Comparison of ENCODE assay signal across 19 cellular contexts in the genomic region with DNA sequence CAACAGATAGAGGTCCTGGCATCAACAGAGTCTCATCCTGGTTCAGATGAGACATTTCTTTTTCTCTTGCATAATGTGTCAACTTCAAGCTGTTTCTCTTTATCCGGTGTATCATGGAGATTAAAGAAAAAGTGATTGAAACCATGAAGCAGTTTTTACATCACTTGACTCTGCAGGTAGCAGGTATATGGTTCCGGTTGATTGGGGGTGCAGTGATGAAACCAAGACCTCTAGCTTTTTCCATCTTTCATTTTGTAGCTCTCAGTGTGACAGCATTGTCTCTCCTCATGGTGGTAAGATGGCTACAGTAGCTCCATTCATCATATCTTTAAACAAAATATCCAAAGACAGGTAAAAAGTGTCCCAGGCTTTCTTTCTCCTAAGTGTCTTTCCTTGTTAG. TPM values are rescaled to one million over a fixed set of nuclear protein-coding genes. Genes with fewer than 3 reads are reported as not detected.
DNase-seq lines count a peak whose midpoint lies in the region; ATAC-seq and TF ChIP-seq lines count a peak whose summit lies in the region.
"Had no signal": no experiment of that assay in that cellular context is flagged by ENCODE, and none has a peak within 500 bp of the region (broad histone marks: within the 10 kb centered on the region; RNA-seq: fewer than 3 reads in every experiment).

No MANE protein-coding gene starts in this region.

- no peak overlapping the region for H3K27ac Mint-ChIP-seq in activated CD4-positive, alpha-beta memory T cell treated with anti-CD3 and anti-CD28 coated beads for 36 hours
- H3K27ac Mint-ChIP-seq in activated CD4-positive, alpha-beta memory T cell treated with anti-CD3 and anti-CD28 coated beads, Interleukin-2, amount 10 ng/mL, durations not matched to agents 7 days and 5 days: no peak overlapping the region
- H3K27ac Mint-ChIP-seq in activated naive CD4-positive, alpha-beta T cell treated with anti-CD3 and anti-CD28 coated beads for 36 hours: no peak overlapping the region
- peak overlapping the region in 1 of 2 donors; percentile 22 for H3K27ac Mint-ChIP-seq in stimulated activated naive CD8-positive, alpha-beta T cell treated with anti-CD3 and anti-CD28 coated beads, Interleukin-15, amount 100 ng/mL, for 72 hours
- peak overlapping the region; percentile 46 for H3K27ac Mint-ChIP-seq in type B pancreatic cell
- H3K27ac Mint-ChIP-seq: CD4-positive, alpha-beta memory T cell; HFFc6 had no signal

- no peak for TF ChIP-seq CTCF in type B pancreatic cell (conservative IDR thresholded peaks at IDR 0.05)

- no peaks in the 10 kb centered on the region for H3K9me3 Mint-ChIP-seq in activated CD4-positive, alpha-beta memory T cell treated with anti-CD3 and anti-CD28 coated beads for 36 hours
- no peaks in the 10 kb centered on the region for H3K9me3 Mint-ChIP-seq in activated CD4-positive, alpha-beta memory T cell treated with anti-CD3 and anti-CD28 coated beads, Interleukin-2, amount 10 ng/mL, durations not matched to agents 7 days and 5 days
- H3K9me3 Mint-ChIP-seq in activated naive CD4-positive, alpha-beta T cell treated with anti-CD3 and anti-CD28 coated beads for 36 hours: no peaks in the 10 kb centered on the region
- no peaks in the 10 kb centered on the region for H3K9me3 Mint-ChIP-seq in stimulated activated naive CD8-positive, alpha-beta T cell treated with anti-CD3 and anti-CD28 coated beads, Interleukin-15, amount 100 ng/mL, for 72 hours
- H3K9me3 Mint-ChIP-seq in type B pancreatic cell: peaks cover 6% of the 10 kb centered on the region
- H3K9me3 Mint-ChIP-seq: CD4-positive, alpha-beta memory T cell; HFFc6 had no signal

- intact Hi-C loops in activated CD4-positive, alpha-beta memory T cell treated with anti-CD3 and anti-CD28 coated beads for 36 hours (cut with micrococcal nuclease): loop anchor here (1.0 to 5.0 kb wide), 3 partner anchors 40 to 296 kb away; a partner anchor contains a TSS
- intact Hi-C loops in activated naive CD4-positive, alpha-beta T cell treated with anti-CD3 and anti-CD28 coated beads for 36 hours (cut with micrococcal nuclease): loop anchor here (2.0 kb wide), 1 partner anchor 13 kb away; no protein-coding TSS in a partner anchor

- H3K27me3 Mint-ChIP-seq in activated CD4-positive, alpha-beta memory T cell treated with anti-CD3 and anti-CD28 coated beads for 36 hours: peaks cover 39% of the 10 kb centered on the region
- peaks cover 41% of the 10 kb centered on the region for H3K27me3 Mint-ChIP-seq in activated CD4-positive, alpha-beta memory T cell treated with anti-CD3 and anti-CD28 coated beads, Interleukin-2, amount 10 ng/mL, durations not matched to agents 7 days and 5 days
- peaks cover 37% of the 10 kb centered on the region for H3K27me3 Mint-ChIP-seq in activated naive CD4-positive, alpha-beta T cell treated with anti-CD3 and anti-CD28 coated beads for 36 hours (ENCODE audit: low read depth)
- H3K27me3 Mint-ChIP-seq in stimulated activated naive CD8-positive, alpha-beta T cell treated with anti-CD3 and anti-CD28 coated beads, Interleukin-15, amount 100 ng/mL, for 72 hours: peaks cover 54% of the 10 kb centered on the region
- peaks cover 2% of the 10 kb centered on the region for H3K27me3 Mint-ChIP-seq in type B pancreatic cell

- CTCF ChIA-PET in activated CD4-positive, alpha-beta memory T cell treated with anti-CD3 and anti-CD28 coated beads for 36 hours (lab: Charles Lee): interaction anchor here (0.6 to 1.4 kb wide), 6 partner anchors 18 to 153 kb away, joined by 3 to 5 read pairs (median 4); no protein-coding TSS in a partner anchor
- CTCF ChIA-PET in activated CD4-positive, alpha-beta memory T cell treated with anti-CD3 and anti-CD28 coated beads, Interleukin-2, amount 10 ng/mL, durations not matched to agents 7 days and 5 days (lab: Charles Lee): no interaction called here
- CTCF ChIA-PET in activated naive CD4-positive, alpha-beta T cell treated with anti-CD3 and anti-CD28 coated beads for 36 hours (lab: Charles Lee): interaction anchor here (0.7 to 1.0 kb wide), 5 partner anchors 12 to 116 kb away, joined by 3 to 4 read pairs (median 4); no protein-coding TSS in a partner anchor

- no peak overlapping the region for H3K4me3 Mint-ChIP-seq in activated CD4-positive, alpha-beta memory T cell treated with anti-CD3 and anti-CD28 coated beads for 36 hours
- H3K4me3 Mint-ChIP-seq in activated CD4-positive, alpha-beta memory T cell treated with anti-CD3 and anti-CD28 coated beads, Interleukin-2, amount 10 ng/mL, durations not matched to agents 7 days and 5 days: no peak overlapping the region
- no peak overlapping the region for H3K4me3 Mint-ChIP-seq in activated naive CD4-positive, alpha-beta T cell treated with anti-CD3 and anti-CD28 coated beads for 36 hours
- no peak overlapping the region for H3K4me3 Mint-ChIP-seq in stimulated activated naive CD8-positive, alpha-beta T cell treated with anti-CD3 and anti-CD28 coated beads, Interleukin-15, amount 100 ng/mL, for 72 hours
- H3K4me3 Mint-ChIP-seq in type B pancreatic cell: no peak overlapping the region
- H3K4me3 Mint-ChIP-seq: HFFc6 had no signal

- DNase-seq in activated CD4-positive, alpha-beta memory T cell treated with anti-CD3 and anti-CD28 coated beads for 36 hours: peak; percentile 28
- no peak for DNase-seq in activated CD4-positive, alpha-beta memory T cell treated with anti-CD3 and anti-CD28 coated beads, Interleukin-2, amount 10 ng/mL, durations not matched to agents 7 days and 5 days
- DNase-seq in activated naive CD4-positive, alpha-beta T cell treated with anti-CD3 and anti-CD28 coated beads for 36 hours: peak; percentile 20
- DNase-seq in activated naive CD4-positive, alpha-beta T cell (lab: John Stamatoyannopoulos, UW): no peak
- DNase-seq in stimulated activated naive CD8-positive, alpha-beta T cell treated with anti-CD3 and anti-CD28 coated beads, Interleukin-15, amount 100 ng/mL, for 72 hours: no peak
- no peak for DNase-seq in stimulated activated naive CD8-positive, alpha-beta T cell treated with anti-CD3 and anti-CD28 coated beads, Interleukin-15, Interleukin-2, amounts not matched to agents 100 U/mL and 50 U/mL, for 24 hours
- no peak for DNase-seq in type B pancreatic cell (ENCODE audit: extremely low spot score, unreplicated experiment)
- DNase-seq: C1 segment of cervical spinal cord; Calu3; CD4-positive, alpha-beta memory T cell; COR-L47; GF-D8; GOT3; HFFc6 had no signal

- peaks cover 29% of the 10 kb centered on the region for H3K4me1 Mint-ChIP-seq in activated CD4-positive, alpha-beta memory T cell treated with anti-CD3 and anti-CD28 coated beads for 36 hours (ENCODE audit: low read depth)
- H3K4me1 Mint-ChIP-seq in activated CD4-positive, alpha-beta memory T cell treated with anti-CD3 and anti-CD28 coated beads, Interleukin-2, amount 10 ng/mL, durations not matched to agents 7 days and 5 days: peaks cover 18% of the 10 kb centered on the region
- peaks cover 23% of the 10 kb centered on the region for H3K4me1 Mint-ChIP-seq in activated naive CD4-positive, alpha-beta T cell treated with anti-CD3 and anti-CD28 coated beads for 36 hours (ENCODE audit: low read depth)
- H3K4me1 Mint-ChIP-seq in stimulated activated naive CD8-positive, alpha-beta T cell treated with anti-CD3 and anti-CD28 coated beads, Interleukin-15, amount 100 ng/mL, for 72 hours: peaks cover 40% of the 10 kb centered on the region
- H3K4me1 Mint-ChIP-seq in type B pancreatic cell (ENCODE audit: unreplicated experiment): peaks cover 14% of the 10 kb centered on the region

- no peaks in the 10 kb centered on the region for H3K36me3 Mint-ChIP-seq in activated CD4-positive, alpha-beta memory T cell treated with anti-CD3 and anti-CD28 coated beads for 36 hours
- no peaks in the 10 kb centered on the region for H3K36me3 Mint-ChIP-seq in activated CD4-positive, alpha-beta memory T cell treated with anti-CD3 and anti-CD28 coated beads, Interleukin-2, amount 10 ng/mL, durations not matched to agents 7 days and 5 days (ENCODE audit: low read depth)
- no peaks in the 10 kb centered on the region for H3K36me3 Mint-ChIP-seq in activated naive CD4-positive, alpha-beta T cell treated with anti-CD3 and anti-CD28 coated beads for 36 hours (ENCODE audit: low read depth)
- peaks cover 3% of the 10 kb centered on the region for H3K36me3 Mint-ChIP-seq in type B pancreatic cell
- H3K36me3 Mint-ChIP-seq: CD4-positive, alpha-beta memory T cell had no signal

- POLR2A ChIA-PET in activated CD4-positive, alpha-beta memory T cell treated with anti-CD3 and anti-CD28 coated beads for 36 hours (lab: Charles Lee): interaction anchor here (0.8 to 1.2 kb wide), 3 partner anchors 33 to 121 kb away, joined by 3 to 6 read pairs (median 4); no protein-coding TSS in a partner anchor
- POLR2A ChIA-PET in activated CD4-positive, alpha-beta memory T cell treated with anti-CD3 and anti-CD28 coated beads, Interleukin-2, amount 10 ng/mL, durations not matched to agents 7 days and 5 days (lab: Charles Lee): no interaction called here

- peak; percentile 34 for ATAC-seq in stimulated activated naive CD8-positive, alpha-beta T cell treated with anti-CD3 and anti-CD28 coated beads, Interleukin-15, amount 100 ng/mL, for 72 hours
- no peak for ATAC-seq in stimulated activated naive CD8-positive, alpha-beta T cell treated with anti-CD3 and anti-CD28 coated beads, Interleukin-15, Interleukin-2, amounts not matched to agents 100 U/mL and 50 U/mL, for 24 hours
- ATAC-seq in GM19351 (IDR thresholded peaks at IDR 0.05; ENCODE audit: unreplicated experiment): no peak

RNA-seq across cellular contexts. Expression of a gene that starts 2.4 kb away (rescaled TPM):
- total RNA-seq in activated CD4-positive, alpha-beta memory T cell treated with anti-CD3 and anti-CD28 coated beads for 36 hours: 100 to 1,000 TPM; 124 to 126 TPM
- total RNA-seq in activated CD4-positive, alpha-beta memory T cell treated with anti-CD3 and anti-CD28 coated beads, Interleukin-2, amount 10 ng/mL, durations not matched to agents 7 days and 5 days: 100 to 1,000 TPM; 206 to 215 TPM
- total RNA-seq in activated naive CD4-positive, alpha-beta T cell treated with anti-CD3 and anti-CD28 coated beads for 36 hours: 10 to 100 TPM; 14.0 to 14.7 TPM
- 42.1 and 136 TPM in 2 replicates for total RNA-seq in type B pancreatic cell (ENCODE audit: low replicate concordance)
- total RNA-seq: A172, A673, Calu3, Daoy, G401, HFFc6 had no signal

Comparison
In these comparisons a context has a peak if more than half of its experiments do, and no peak if none do; other contexts are left out.
1. DNase-seq: peak in activated CD4-positive, alpha-beta memory T cell treated with anti-CD3 and anti-CD28 coated beads for 36 hours (single experiment) and activated naive CD4-positive, alpha-beta T cell treated with anti-CD3 and anti-CD28 coated beads for 36 hours (single experiment); none in activated CD4-positive, alpha-beta memory T cell treated with anti-CD3 and anti-CD28 coated beads, Interleukin-2, amount 10 ng/mL, durations not matched to agents 7 days and 5 days (single experiment), activated naive CD4-positive, alpha-beta T cell (0 of 4), stimulated activated naive CD8-positive, alpha-beta T cell treated with anti-CD3 and anti-CD28 coated beads, Interleukin-15, amount 100 ng/mL, for 72 hours (0 of 2), stimulated activated naive CD8-positive, alpha-beta T cell treated with anti-CD3 and anti-CD28 coated beads, Interleukin-15, Interleukin-2, amounts not matched to agents 100 U/mL and 50 U/mL, for 24 hours (single experiment) and type B pancreatic cell (single experiment).